Comparison of ENCODE assay signal across 10 cellular contexts in genomic region chr16:4328580-4329353, GRCh38. TPM values are rescaled to one million over a fixed set of nuclear protein-coding genes. Genes with fewer than 3 reads are reported as not detected.
DNase-seq lines count a peak whose midpoint lies in the region; ATAC-seq lines count a peak whose summit lies in the region.
"Had no signal": no experiment of that assay in that cellular context is flagged by ENCODE, and none has a peak within 500 bp of the region (broad histone marks: within the 10 kb centered on the region; RNA-seq: fewer than 3 reads in every experiment).

No MANE protein-coding gene starts in this region.

- POLR2A ChIA-PET in activated naive CD8-positive, alpha-beta T cell treated with anti-CD3 and anti-CD28 coated beads, Interleukin-2, amount 10 ng/mL, durations not matched to agents 7 days and 5 days (lab: Charles Lee): interaction anchor here (0.9 to 1.9 kb wide), 6 partner anchors 18 to 224 kb away, joined by 3 to 10 read pairs (median 6); no protein-coding TSS in a partner anchor

- ATAC-seq in activated naive CD8-positive, alpha-beta T cell treated with anti-CD3 and anti-CD28 coated beads, Interleukin-2, amount 10 ng/mL, durations not matched to agents 7 days and 5 days (ENCODE audit: low read depth): no peak
- ATAC-seq in sciatic nerve: peak; percentile 2
- no peak for ATAC-seq in GM18517 (IDR thresholded peaks at IDR 0.05; ENCODE audit: unreplicated experiment)

- no peaks in the 10 kb centered on the region for H3K4me1 Mint-ChIP-seq in activated naive CD8-positive, alpha-beta T cell treated with anti-CD3 and anti-CD28 coated beads, Interleukin-2, amount 10 ng/mL, durations not matched to agents 7 days and 5 days
- H3K4me1 Mint-ChIP-seq: activated CD4-positive, alpha-beta T cell treated with anti-CD3 and anti-CD28 coated beads, Interleukin-2, amount 10 ng/mL, durations not matched to agents 24 days and 14 days had no signal

- peak; percentile 67 for DNase-seq in EH (ENCODE audit: low read depth)
- DNase-seq in activated naive CD8-positive, alpha-beta T cell treated with anti-CD3 and anti-CD28 coated beads, Interleukin-2, amount 10 ng/mL, durations not matched to agents 7 days and 5 days: no peak
- DNase-seq in hepatic stellate cell (ENCODE audit: low spot score): peak; percentile 74
- DNase-seq in sciatic nerve (ENCODE audit: low spot score): no peak
- DNase-seq in Kasumi-1 (lab: John Stamatoyannopoulos, UW): no peak
- no peak for DNase-seq in D341Med (ENCODE audit: low spot score)
- DNase-seq in GM03348 (ENCODE audit: low spot score): no peak
- DNase-seq: NCI-H2081 had no signal

- H3K9me3 Mint-ChIP-seq in activated naive CD8-positive, alpha-beta T cell treated with anti-CD3 and anti-CD28 coated beads, Interleukin-2, amount 10 ng/mL, durations not matched to agents 7 days and 5 days: no peaks in the 10 kb centered on the region
- H3K9me3 Mint-ChIP-seq: activated CD4-positive, alpha-beta T cell treated with anti-CD3 and anti-CD28 coated beads, Interleukin-2, amount 10 ng/mL, durations not matched to agents 24 days and 14 days had no signal

- H3K27ac Mint-ChIP-seq in activated naive CD8-positive, alpha-beta T cell treated with anti-CD3 and anti-CD28 coated beads, Interleukin-2, amount 10 ng/mL, durations not matched to agents 7 days and 5 days: no peak overlapping the region
- H3K27ac Mint-ChIP-seq: activated CD4-positive, alpha-beta T cell treated with anti-CD3 and anti-CD28 coated beads, Interleukin-2, amount 10 ng/mL, durations not matched to agents 24 days and 14 days had no signal

- peaks cover 9% of the 10 kb centered on the region for H3K27me3 Mint-ChIP-seq in activated naive CD8-positive, alpha-beta T cell treated with anti-CD3 and anti-CD28 coated beads, Interleukin-2, amount 10 ng/mL, durations not matched to agents 7 days and 5 days

- intact Hi-C loops in sciatic nerve (cut with DNase I): loop anchor here (5.0 kb wide), 1 partner anchor 36 kb away; no protein-coding TSS in a partner anchor

- H3K4me3 Mint-ChIP-seq in activated naive CD8-positive, alpha-beta T cell treated with anti-CD3 and anti-CD28 coated beads, Interleukin-2, amount 10 ng/mL, durations not matched to agents 7 days and 5 days: peak overlapping the region; percentile 25

- no peaks in the 10 kb centered on the region for H3K36me3 Mint-ChIP-seq in activated naive CD8-positive, alpha-beta T cell treated with anti-CD3 and anti-CD28 coated beads, Interleukin-2, amount 10 ng/mL, durations not matched to agents 7 days and 5 days

RNA-seq across cellular contexts. Expression of gene GLIS2, which starts 12.9 kb away (rescaled TPM):
- under 1 TPM; 0.14 TPM for total RNA-seq in activated naive CD8-positive, alpha-beta T cell treated with anti-CD3 and anti-CD28 coated beads, Interleukin-2, amount 10 ng/mL, durations not matched to agents 7 days and 5 days
- total RNA-seq in sciatic nerve: 39.4 TPM

RNA-seq across cellular contexts. Expression of gene PAM16, which starts 22.4 kb away (rescaled TPM):
- total RNA-seq in activated naive CD8-positive, alpha-beta T cell treated with anti-CD3 and anti-CD28 coated beads, Interleukin-2, amount 10 ng/mL, durations not matched to agents 7 days and 5 days: 10 to 100 TPM; 42.5 to 50.0 TPM
- 37.8 TPM for total RNA-seq in sciatic nerve

RNA-seq across cellular contexts. Expression of gene VASN, which starts 42.9 kb away (rescaled TPM):
- total RNA-seq in activated naive CD8-positive, alpha-beta T cell treated with anti-CD3 and anti-CD28 coated beads, Interleukin-2, amount 10 ng/mL, durations not matched to agents 7 days and 5 days: under 1 TPM; 0.11 to 0.20 TPM
- 38.4 TPM for total RNA-seq in sciatic nerve

RNA-seq across cellular contexts. Expression of gene TFAP4, which starts 55.9 kb away (rescaled TPM):
- total RNA-seq in activated naive CD8-positive, alpha-beta T cell treated with anti-CD3 and anti-CD28 coated beads, Interleukin-2, amount 10 ng/mL, durations not matched to agents 7 days and 5 days: 10 to 100 TPM; 20.6 to 23.2 TPM
- 12.7 TPM for total RNA-seq in sciatic nerve

Comparison
In these comparisons a context has a peak if more than half of its experiments do, and no peak if none do; other contexts are left out.
1. DNase-seq: peak in EH (single experiment) and hepatic stellate cell (single experiment); none in activated naive CD8-positive, alpha-beta T cell treated with anti-CD3 and anti-CD28 coated beads, Interleukin-2, amount 10 ng/mL, durations not matched to agents 7 days and 5 days (single experiment), sciatic nerve (single experiment), Kasumi-1 (0 of 2), D341Med (single experiment) and GM03348 (single experiment).
2. RNA of gene GLIS2, which starts 12.9 kb away (total RNA-seq): 39.4 TPM in sciatic nerve (single experiment); 0.14 TPM in activated naive CD8-positive, alpha-beta T cell treated with anti-CD3 and anti-CD28 coated beads, Interleukin-2, amount 10 ng/mL, durations not matched to agents 7 days and 5 days; every median in the first group is over 10 times any median in the second.
3. RNA of gene VASN, which starts 42.9 kb away (total RNA-seq): 38.4 TPM in sciatic nerve (single experiment); 0.11 to 0.20 TPM in activated naive CD8-positive, alpha-beta T cell treated with anti-CD3 and anti-CD28 coated beads, Interleukin-2, amount 10 ng/mL, durations not matched to agents 7 days and 5 days; every median in the first group is over 10 times any median in the second.